In the genomic region with DNA sequence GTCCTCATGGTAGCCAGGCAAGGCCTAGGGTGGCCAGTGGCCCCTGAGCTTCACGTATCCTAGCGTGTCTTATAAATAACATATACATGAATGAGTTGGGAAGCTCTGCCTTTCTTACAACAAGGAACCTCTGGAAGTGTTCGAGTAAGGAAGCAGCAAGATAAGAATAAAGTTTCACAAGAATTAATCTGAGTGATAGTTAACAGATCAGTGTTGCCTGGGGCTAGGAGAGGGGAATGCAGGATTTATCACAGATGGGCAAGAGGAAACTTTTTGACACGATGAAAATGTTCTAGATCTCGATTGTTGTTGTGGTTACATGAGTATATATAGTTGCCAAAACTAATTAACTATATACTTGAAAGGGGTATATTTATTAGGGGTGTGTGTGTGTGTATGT, we compare ENCODE assay signal across 23 cellular contexts.
"Had no signal": no experiment of that assay in that cellular context is flagged by ENCODE, and none has a peak within 500 bp of the region (broad histone marks: within the 10 kb centered on the region; RNA-seq: fewer than 3 reads in every experiment).

No MANE protein-coding gene starts in this region.

- DNase-seq: colonic mucosa; cortex of kidney; effector CD8-positive, alpha-beta T cell; effector memory CD8-positive, alpha-beta T cell; endodermal cell; erythroblast; esophagus squamous epithelium; foreskin fibroblast; foreskin melanocyte; gastrocnemius medialis; glutamatergic neuron; head of caudate nucleus; heart right ventricle; hippocampal formation; left cardiac atrium; left lung; left ventricle myocardium superior; lower lobe of right lung; mesenchymal stem cell; midbrain had no signal

- H3K4me1 ChIP-seq: colonic mucosa, esophagus squamous epithelium, gastrocnemius medialis, heart right ventricle, left lung, lower lobe of right lung had no signal

- H3K27ac Mint-ChIP-seq: dendritic cell treated with granulocyte-macrophage colony-stimulating factor and Interleukin-4, amounts not matched to agents 40 ng/mL and 50 ng/mL, for 4 days; effector memory CD8-positive, alpha-beta T cell; endodermal cell had no signal

- H3K9me3 Mint-ChIP-seq: dendritic cell treated with granulocyte-macrophage colony-stimulating factor and Interleukin-4, amounts not matched to agents 40 ng/mL and 50 ng/mL, for 4 days; effector memory CD8-positive, alpha-beta T cell; endodermal cell had no signal

- H3K27me3 ChIP-seq: colonic mucosa, esophagus squamous epithelium, gastrocnemius medialis, heart right ventricle, left lung had no signal

- H3K27me3 Mint-ChIP-seq: dendritic cell treated with granulocyte-macrophage colony-stimulating factor and Interleukin-4, amounts not matched to agents 40 ng/mL and 50 ng/mL, for 4 days had no signal

- H3K4me3 Mint-ChIP-seq: dendritic cell treated with granulocyte-macrophage colony-stimulating factor and Interleukin-4, amounts not matched to agents 40 ng/mL and 50 ng/mL, for 4 days; effector memory CD8-positive, alpha-beta T cell; endodermal cell had no signal

- H3K4me3 ChIP-seq: colonic mucosa, esophagus squamous epithelium, gastrocnemius medialis, heart right ventricle, left lung, lower lobe of right lung had no signal

- H3K27ac ChIP-seq: colonic mucosa, epithelial cell of prostate, esophagus squamous epithelium, gastrocnemius medialis, heart right ventricle, left lung, lower lobe of right lung had no signal

- H3K36me3 ChIP-seq: colonic mucosa, esophagus squamous epithelium, gastrocnemius medialis, left lung, lower lobe of right lung had no signal

- H3K9me3 ChIP-seq: colonic mucosa, esophagus squamous epithelium, gastrocnemius medialis, heart right ventricle, left lung, lower lobe of right lung had no signal

- ATAC-seq: effector memory CD8-positive, alpha-beta T cell; esophagus mucosa; gastrocnemius medialis; heart right ventricle; left cardiac atrium; left lung; left ventricle myocardium superior; lower lobe of right lung had no signal
